Comparison of ENCODE assay signal across 8 cellular contexts in the genomic region with DNA sequence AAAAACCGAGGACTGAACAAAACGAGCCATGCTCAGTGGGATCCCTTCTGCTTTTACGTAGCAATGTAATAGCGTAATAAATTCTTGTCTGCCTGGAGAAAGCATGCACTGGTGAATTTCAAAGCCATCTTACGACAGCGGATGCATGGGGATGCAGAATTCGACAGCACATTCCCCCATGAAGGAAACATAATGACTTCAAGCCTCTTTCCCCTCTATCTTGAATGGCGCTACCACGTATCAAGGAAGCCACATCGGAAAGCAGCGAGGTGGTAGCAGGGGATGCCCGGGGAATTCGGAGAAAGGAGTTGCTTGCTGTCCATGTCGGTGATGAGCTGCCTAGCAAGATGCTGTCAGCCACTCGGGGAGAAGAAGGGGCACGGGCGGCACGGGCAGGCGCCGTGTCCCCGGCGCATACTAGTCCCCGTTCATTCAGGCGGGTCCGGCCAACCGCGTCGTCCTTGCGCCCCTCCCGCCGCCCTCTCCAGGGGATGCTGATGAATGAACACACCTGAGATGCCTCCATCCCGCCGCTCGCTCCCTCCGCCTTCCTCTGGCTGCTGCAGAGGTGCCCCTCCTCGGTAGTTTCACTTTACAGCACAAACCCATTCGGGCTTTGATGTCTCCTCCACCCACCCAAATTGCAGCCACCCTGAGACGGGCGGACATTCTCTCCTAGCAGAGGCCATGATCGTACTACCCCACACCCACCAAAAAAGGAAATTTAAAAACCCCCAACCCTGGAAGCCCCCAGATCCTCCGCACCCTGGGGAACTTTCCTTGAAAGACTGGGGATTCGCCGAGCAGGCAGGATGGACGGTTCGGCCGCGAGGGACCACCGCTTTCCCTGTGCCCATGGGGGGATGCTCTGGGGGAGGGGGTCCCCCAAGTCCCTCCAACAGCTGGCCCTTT. TPM values are rescaled to one million over a fixed set of nuclear protein-coding genes. Genes with fewer than 3 reads are reported as not detected.
DNase-seq lines count a peak whose midpoint lies in the region; ATAC-seq and TF ChIP-seq lines count a peak whose summit lies in the region.

No MANE protein-coding gene starts in this region.

- peak overlapping the region; percentile 86 for H3K27ac Mint-ChIP-seq in activated T-cell treated with anti-CD3 and anti-CD28 coated beads, Interleukin-2, amount 50 U/mL, for 24 hours
- H3K27ac Mint-ChIP-seq in natural killer cell = peak overlapping the region; percentile 79 to 90

- peaks cover 33 to 43% (median 34%) of the 10 kb centered on the region in 4 donors for H3K4me1 ChIP-seq in esophagus muscularis mucosa
- peaks cover 0 to 47% (median 32%) of the 10 kb centered on the region in 4 donors for H3K4me1 ChIP-seq in stomach

- DNase-seq in NCI-H1417 (lab: John Stamatoyannopoulos, UW) (peak; percentile 47 to 70 (median 69)), NCI-H1417 treated with DMSO at 0.1 percent for 48 hours (lab: John Stamatoyannopoulos, UW) (no peak), NCI-H2227 treated with DMSO at 0.1 percent for 48 hours (lab: John Stamatoyannopoulos, UW) (peak; percentile 5), esophagus muscularis mucosa (ENCODE audit: extremely low spot score) (no peak), natural killer cell (peak; percentile 37), stomach (peak; percentile 56), middle frontal gyrus (ENCODE audit: extremely low spot score, low spot score) (no peak)
- peak; percentile 58 for DNase-seq in activated T-cell treated with anti-CD3 and anti-CD28 coated beads, Interleukin-2, amount 50 U/mL, for 24 hours

- peak; percentile 22 to 36 (median 26) for ATAC-seq in natural killer cell

- WGBS in esophagus muscularis mucosa = 1% methylated on average over 14 of the region's 48 CpGs
- 1 to 5% (median 2%) methylated on average over 37 to 48 of the region's 48 CpGs for WGBS in stomach, 5 donors

- TF ChIP-seq EP300 in esophagus muscularis mucosa (IDR thresholded peaks at IDR 0.05) (no peak), stomach (IDR thresholded peaks at IDR 0.05) (no peak)

- intact Hi-C loops in esophagus muscularis mucosa (cut with DNase I) (no loop called here), natural killer cell (cut with micrococcal nuclease) (no loop called here), stomach (cut with DNase I; ENCODE audit: low total_unique reads) (no loop called here)

- no peaks in the 10 kb centered on the region for H3K9me3 Mint-ChIP-seq in activated T-cell treated with anti-CD3 and anti-CD28 coated beads, Interleukin-2, amount 50 U/mL, for 24 hours
- H3K9me3 Mint-ChIP-seq in natural killer cell = no peaks in the 10 kb centered on the region

- TF ChIP-seq POLR2A in esophagus muscularis mucosa (IDR thresholded peaks at IDR 0.05; ENCODE audit: low read depth) (no peak), stomach (IDR thresholded peaks at IDR 0.05) (no peak)

- peak overlapping the region; percentile 84 to 97 (median 93) for H3K4me3 ChIP-seq in esophagus muscularis mucosa
- peak overlapping the region; percentile 71 to 89 (median 82) for H3K4me3 ChIP-seq in stomach

- H3K27ac ChIP-seq in esophagus muscularis mucosa (replicated peaks in 1 of 4) (peak overlapping the region; percentile 91 to 97 (median 96)), stomach (peak overlapping the region; percentile 90 to 95 (median 92))

- H3K36me3 Mint-ChIP-seq in activated T-cell treated with anti-CD3 and anti-CD28 coated beads, Interleukin-2, amount 50 U/mL, for 24 hours (ENCODE audit: low read depth) = peaks cover 3% of the 10 kb centered on the region
- no peaks in the 10 kb centered on the region for H3K36me3 Mint-ChIP-seq in natural killer cell

- H3K27me3 ChIP-seq in esophagus muscularis mucosa = no peaks in the 10 kb centered on the region
- H3K27me3 ChIP-seq in stomach = no peaks in the 10 kb centered on the region

- H3K27me3 Mint-ChIP-seq in activated T-cell treated with anti-CD3 and anti-CD28 coated beads, Interleukin-2, amount 50 U/mL, for 24 hours = peaks cover 24% of the 10 kb centered on the region
- peaks cover 4 to 14% of the 10 kb centered on the region in 2 donors for H3K27me3 Mint-ChIP-seq in natural killer cell (ENCODE audit: low read depth in 2 of 2)

- peaks cover 14% of the 10 kb centered on the region for H3K4me1 Mint-ChIP-seq in activated T-cell treated with anti-CD3 and anti-CD28 coated beads, Interleukin-2, amount 50 U/mL, for 24 hours (ENCODE audit: low read depth)
- peaks cover 14 to 15% of the 10 kb centered on the region in 2 donors for H3K4me1 Mint-ChIP-seq in natural killer cell

- no peaks in the 10 kb centered on the region for H3K9me3 ChIP-seq in esophagus muscularis mucosa
- H3K9me3 ChIP-seq in stomach = no peaks in the 10 kb centered on the region

- H3K4me3 Mint-ChIP-seq in activated T-cell treated with anti-CD3 and anti-CD28 coated beads, Interleukin-2, amount 50 U/mL, for 24 hours = peak overlapping the region; percentile 94
- peak overlapping the region; percentile 98 for H3K4me3 Mint-ChIP-seq in natural killer cell

- H3K36me3 ChIP-seq in esophagus muscularis mucosa = no peaks in the 10 kb centered on the region
- no peaks in the 10 kb centered on the region for H3K36me3 ChIP-seq in stomach

- TF ChIP-seq CTCF in esophagus muscularis mucosa (IDR thresholded peaks at IDR 0.05) (no peak), natural killer cell (IDR thresholded peaks at IDR 0.05) (no peak), stomach (IDR thresholded peaks at IDR 0.05) (no peak)

RNA-seq across cellular contexts. Expression of a gene that starts 0.6 kb away (rescaled TPM):
- total RNA-seq in esophagus muscularis mucosa (1,000 to 10,000 TPM; 1,569 to 2,231 (median 1,854) TPM), natural killer cell (1 to 10 TPM; 2.4 to 5.4 (median 2.8) TPM), stomach (100 to 1,000 TPM in 4 of 5 donors, 10 to 100 TPM in 1; 44.9 to 713 (median 440) TPM)
- 10 to 100 TPM; 34.4 to 94.8 (median 42.0) TPM for polyA plus RNA-seq in stomach

Comparison
In these comparisons a context has a peak if more than half of its experiments do, and no peak if none do; other contexts are left out.
1. DNase-seq: peak in NCI-H1417 (3 of 3), NCI-H2227 treated with DMSO at 0.1 percent for 48 hours (single experiment), activated T-cell treated with anti-CD3 and anti-CD28 coated beads, Interleukin-2, amount 50 U/mL, for 24 hours (single experiment), natural killer cell (single experiment) and stomach (single experiment); none in NCI-H1417 treated with DMSO at 0.1 percent for 48 hours (single experiment), esophagus muscularis mucosa (single experiment) and middle frontal gyrus (single experiment).
2. RNA of a gene that starts 0.6 kb away (total RNA-seq): 1,569 to 2,231 TPM in esophagus muscularis mucosa and 44.9 to 713 TPM in stomach; 2.4 to 5.4 TPM in natural killer cell; every median in the first group is over 4 times any median in the second.